8 cellular contexts compared by ENCODE assay signal in the genomic region with DNA sequence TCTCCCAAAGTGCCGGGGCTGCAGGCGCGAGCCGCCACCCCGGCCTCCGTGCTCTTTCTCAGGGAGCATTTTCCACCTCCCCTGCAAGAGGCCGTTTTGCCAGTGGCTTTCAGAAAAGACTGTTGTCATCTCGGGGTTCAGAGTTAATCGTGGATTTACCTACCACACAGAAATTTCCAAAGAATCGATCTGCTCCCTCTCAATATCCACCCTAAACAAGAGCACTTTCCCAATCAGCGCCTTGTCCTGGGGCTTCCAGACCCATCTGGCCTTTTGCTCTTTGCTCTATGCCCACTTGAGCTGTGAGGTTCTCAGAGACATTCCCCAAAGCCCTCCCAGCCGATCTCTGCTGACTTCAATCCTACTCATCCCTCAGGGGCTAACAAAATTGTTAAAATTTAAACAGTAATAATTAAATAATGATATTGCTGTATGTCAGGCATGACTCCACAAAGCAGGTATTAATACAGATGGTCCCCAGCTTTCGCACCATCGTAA.
A peak's percentile ranks its signal among the peaks of the same experiment; 100 is the strongest.
DNase-seq lines count a peak whose midpoint lies in the region; ATAC-seq and TF ChIP-seq lines count a peak whose summit lies in the region.

No MANE protein-coding gene starts in this region.

- H3K4me3 ChIP-seq in breast epithelium (peak overlapping the region in 1 of 3 donors; percentile 13), WERI-Rb-1 (ENCODE audit: low read depth, low read length) (no peak overlapping the region)
- H3K4me3 ChIP-seq in naive thymus-derived CD4-positive, alpha-beta T cell (ENCODE audit: low read length): no peak overlapping the region

- peak overlapping the region; percentile 75 for H3K27ac Mint-ChIP-seq in stimulated activated naive CD8-positive, alpha-beta T cell treated with anti-CD3 and anti-CD28 coated beads, Interleukin-15, Interleukin-2, amounts not matched to agents 100 ng/mL and 50 ng/mL, for 24 hours
- peak overlapping the region in 6 of 9 donors; percentile 23 to 85 (median 66) for H3K27ac Mint-ChIP-seq in naive thymus-derived CD4-positive, alpha-beta T cell

- no peak for ATAC-seq in stimulated activated naive CD8-positive, alpha-beta T cell treated with anti-CD3 and anti-CD28 coated beads, Interleukin-15, Interleukin-2, amounts not matched to agents 100 U/mL and 50 U/mL, for 24 hours
- ATAC-seq in naive thymus-derived CD4-positive, alpha-beta T cell: no peak
- no peak for ATAC-seq in HG03521 (IDR thresholded peaks at IDR 0.05; ENCODE audit: unreplicated experiment)
- ATAC-seq in HG02885 (IDR thresholded peaks at IDR 0.05; ENCODE audit: poor library complexity, unreplicated experiment): no peak

- H3K36me3 ChIP-seq in breast epithelium: no peaks in the 10 kb centered on the region
- no peaks in the 10 kb centered on the region for H3K36me3 ChIP-seq in naive thymus-derived CD4-positive, alpha-beta T cell (ENCODE audit: control insufficient read depth in 2 of 3, insufficient read depth in 3 of 3, low read length in 3 of 3)
- no peaks in the 10 kb centered on the region for H3K36me3 ChIP-seq in WERI-Rb-1

- H3K4me1 Mint-ChIP-seq in stimulated activated naive CD8-positive, alpha-beta T cell treated with anti-CD3 and anti-CD28 coated beads, Interleukin-15, Interleukin-2, amounts not matched to agents 100 ng/mL and 50 ng/mL, for 24 hours (ENCODE audit: low read depth): peaks cover 37% of the 10 kb centered on the region
- H3K4me1 Mint-ChIP-seq in naive thymus-derived CD4-positive, alpha-beta T cell: peaks cover 10 to 38% (median 19%) of the 10 kb centered on the region in 7 donors

- TF ChIP-seq CTCF in breast epithelium (IDR thresholded peaks at IDR 0.05) (no peak), WERI-Rb-1 (IDR thresholded peaks at IDR 0.05; ENCODE audit: low read depth, low read length) (no peak)

- POLR2A ChIA-PET in naive thymus-derived CD4-positive, alpha-beta T cell (lab: Charles Lee): interaction anchor here (0.9 to 4.4 kb wide), 5 partner anchors 13 to 231 kb away, joined by 4 to 39 read pairs (median 7); a partner anchor contains a TSS

- peak overlapping the region; percentile 29 to 68 for H3K27ac ChIP-seq in breast epithelium
- no peak overlapping the region for H3K27ac ChIP-seq in naive thymus-derived CD4-positive, alpha-beta T cell (ENCODE audit: low read depth, low read length)
- H3K27ac ChIP-seq in WERI-Rb-1: no peak overlapping the region

- H3K9me3 ChIP-seq in breast epithelium (no peaks in the 10 kb centered on the region), WERI-Rb-1 (ENCODE audit: severe bottlenecking) (no peaks in the 10 kb centered on the region)
- H3K9me3 ChIP-seq in naive thymus-derived CD4-positive, alpha-beta T cell (ENCODE audit: control insufficient read depth in 2 of 3, low read length in 3 of 3): no peaks in the 10 kb centered on the region

- H3K27me3 ChIP-seq in breast epithelium (no peaks in the 10 kb centered on the region), WERI-Rb-1 (ENCODE audit: insufficient read depth, low read depth, severe bottlenecking) (no peaks in the 10 kb centered on the region)
- H3K27me3 ChIP-seq in naive thymus-derived CD4-positive, alpha-beta T cell (ENCODE audit: control insufficient read depth in 2 of 2, insufficient read depth in 2 of 2, low read length in 2 of 2): no peaks in the 10 kb centered on the region

- H3K4me1 ChIP-seq in breast epithelium: peaks cover 0 to 3% of the 10 kb centered on the region in 2 donors
- H3K4me1 ChIP-seq in naive thymus-derived CD4-positive, alpha-beta T cell (ENCODE audit: control insufficient read depth in 2 of 2, insufficient read depth in 2 of 2, low read length in 2 of 2): peaks cover 11 to 16% of the 10 kb centered on the region in 2 donors

- no peaks in the 10 kb centered on the region for H3K27me3 Mint-ChIP-seq in stimulated activated naive CD8-positive, alpha-beta T cell treated with anti-CD3 and anti-CD28 coated beads, Interleukin-15, Interleukin-2, amounts not matched to agents 100 ng/mL and 50 ng/mL, for 24 hours
- H3K27me3 Mint-ChIP-seq in naive thymus-derived CD4-positive, alpha-beta T cell: peaks cover 0 to 1% (median 0%) of the 10 kb centered on the region in 5 donors

- no peaks in the 10 kb centered on the region for H3K36me3 Mint-ChIP-seq in stimulated activated naive CD8-positive, alpha-beta T cell treated with anti-CD3 and anti-CD28 coated beads, Interleukin-15, Interleukin-2, amounts not matched to agents 100 ng/mL and 50 ng/mL, for 24 hours (ENCODE audit: low read depth)
- H3K36me3 Mint-ChIP-seq in naive thymus-derived CD4-positive, alpha-beta T cell: peaks cover 0 to 13% (median 0%) of the 10 kb centered on the region in 5 donors

- no peak for DNase-seq in stimulated activated naive CD8-positive, alpha-beta T cell treated with anti-CD3 and anti-CD28 coated beads, Interleukin-15, Interleukin-2, amounts not matched to agents 100 U/mL and 50 U/mL, for 24 hours
- DNase-seq in breast epithelium (ENCODE audit: low spot score in 2 of 2) (peak in 1 of 2 donors; percentile 14), NCI-H345 treated with DMSO at 0.1 percent for 48 hours (lab: John Stamatoyannopoulos, UW; ENCODE audit: unreplicated experiment) (no peak), WERI-Rb-1 (no peak)
- peak in 1 of 9 donors; percentile 6 for DNase-seq in naive thymus-derived CD4-positive, alpha-beta T cell

- CTCF ChIA-PET in naive thymus-derived CD4-positive, alpha-beta T cell (lab: Charles Lee): interaction anchor here (0.6 to 4.5 kb wide), 20 partner anchors 9 to 1012 kb away, joined by 3 to 43 read pairs (median 4); a partner anchor contains a TSS

- H3K4me3 Mint-ChIP-seq in stimulated activated naive CD8-positive, alpha-beta T cell treated with anti-CD3 and anti-CD28 coated beads, Interleukin-15, Interleukin-2, amounts not matched to agents 100 ng/mL and 50 ng/mL, for 24 hours: no peak overlapping the region
- peak overlapping the region in 9 of 10 donors; percentile 14 to 70 (median 49) for H3K4me3 Mint-ChIP-seq in naive thymus-derived CD4-positive, alpha-beta T cell

- H3K9me3 Mint-ChIP-seq in stimulated activated naive CD8-positive, alpha-beta T cell treated with anti-CD3 and anti-CD28 coated beads, Interleukin-15, Interleukin-2, amounts not matched to agents 100 ng/mL and 50 ng/mL, for 24 hours: no peaks in the 10 kb centered on the region
- peaks cover 0 to 7% (median 0%) of the 10 kb centered on the region in 11 donors for H3K9me3 Mint-ChIP-seq in naive thymus-derived CD4-positive, alpha-beta T cell

- TF ChIP-seq POLR2A in breast epithelium (IDR thresholded peaks at IDR 0.05): no peak

- intact Hi-C loops in breast epithelium (cut with DNase I; ENCODE audit: low total_unique reads): loop anchor here (10.0 kb wide), 1 partner anchor 178 kb away; a partner anchor contains a TSS
- intact Hi-C loops in naive thymus-derived CD4-positive, alpha-beta T cell (cut with micrococcal nuclease): loop anchor here (1.0 to 10.0 kb wide), 10 partner anchors 13 to 518 kb away; no protein-coding TSS in a partner anchor

Comparison
In these comparisons a context has a peak if more than half of its experiments do, and no peak if none do; other contexts are left out.
1. H3K27ac ChIP-seq: peak in breast epithelium (2 of 2); none in naive thymus-derived CD4-positive, alpha-beta T cell (single experiment) and WERI-Rb-1 (single experiment).